In the genomic region with DNA sequence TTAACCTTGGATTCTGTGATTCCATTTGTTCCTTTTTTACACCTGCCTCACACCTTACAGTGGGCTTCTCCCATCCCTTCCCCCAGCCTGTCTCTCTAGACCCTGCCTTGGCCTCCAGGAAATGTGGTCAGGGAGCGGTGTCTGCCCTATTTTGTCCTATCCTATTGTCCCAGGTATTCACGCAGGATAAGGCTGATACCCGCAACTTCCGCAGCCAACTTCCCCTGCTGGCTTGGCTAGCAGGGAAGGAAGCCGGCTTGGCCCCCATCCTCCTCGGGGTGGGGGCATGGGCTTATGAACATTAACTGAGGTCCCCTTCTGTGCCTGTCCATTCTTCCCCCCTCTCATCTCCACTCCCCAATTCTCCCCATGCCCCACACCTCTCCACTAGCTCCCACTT, we compare ENCODE assay signal across 17 cellular contexts. TPM values are rescaled to one million over a fixed set of nuclear protein-coding genes. Genes with fewer than 3 reads are reported as not detected.
DNase-seq lines count a peak whose midpoint lies in the region; ATAC-seq, FAIRE-seq and TF ChIP-seq lines count a peak whose summit lies in the region.
"Had no signal": no experiment of that assay in that cellular context is flagged by ENCODE, and none has a peak within 500 bp of the region (broad histone marks: within the 10 kb centered on the region; RNA-seq: fewer than 3 reads in every experiment).

No MANE protein-coding gene starts in this region.

- H4K91ac ChIP-seq in H1 (replicated peaks; ENCODE audit: insufficient read length, low read length) = peak overlapping the region; percentile 25

- no peaks in the 10 kb centered on the region for H3K9me3 Mint-ChIP-seq in activated CD8-positive, alpha-beta T cell treated with anti-CD3 and anti-CD28 coated beads, Interleukin-2, amount 10 ng/mL, durations not matched to agents 7 days and 5 days (ENCODE audit: insufficient read depth)
- H3K9me3 Mint-ChIP-seq in activated CD8-positive, alpha-beta T cell treated with anti-CD3 and anti-CD28 coated beads for 36 hours = no peaks in the 10 kb centered on the region
- H3K9me3 Mint-ChIP-seq in activated naive CD4-positive, alpha-beta T cell treated with anti-CD3 and anti-CD28 coated beads for 36 hours = no peaks in the 10 kb centered on the region
- H3K9me3 Mint-ChIP-seq: neural crest cell had no signal

- H2BK120ac ChIP-seq in H1 (replicated peaks; ENCODE audit: low read depth, low read length) = no peak overlapping the region

- no peak overlapping the region for H3K27ac ChIP-seq in H1 (ENCODE audit: low read depth, low read length)
- H3K27ac ChIP-seq in mucosa of rectum (ENCODE audit: low read depth in 2 of 2, low read length in 2 of 2) = peak overlapping the region; percentile 13 to 19
- H3K27ac ChIP-seq in tibial artery = no peak overlapping the region
- H3K27ac ChIP-seq: PC-9 had no signal

- no peak for FAIRE-seq in H1 (lab: Jason Lieb, UNC)
- FAIRE-seq: A204.1 had no signal

- POLR2A ChIA-PET in activated CD8-positive, alpha-beta T cell treated with anti-CD3 and anti-CD28 coated beads, Interleukin-2, amount 10 ng/mL, durations not matched to agents 7 days and 5 days (lab: Charles Lee) = no interaction called here
- POLR2A ChIA-PET in activated CD8-positive, alpha-beta T cell treated with anti-CD3 and anti-CD28 coated beads for 36 hours (lab: Charles Lee) = no interaction called here
- POLR2A ChIA-PET in H1 (lab: Charles Lee; ENCODE audit: partially characterized antibody) = interaction anchor here (0.6 kb wide), 1 partner anchor 30 kb away, joined by 3 read pairs; no protein-coding TSS in a partner anchor

- H3K36me3 ChIP-seq in H1 (ENCODE audit: control insufficient read depth in 2 of 4, insufficient read depth in 4 of 4, low read length in 3 of 4) (no peaks in the 10 kb centered on the region), mucosa of rectum (ENCODE audit: control insufficient read depth in 2 of 2, insufficient read depth in 2 of 2, low read length in 2 of 2) (peaks cover 0 to 4% of the 10 kb centered on the region in 2 donors), tibial artery (no peaks in the 10 kb centered on the region)

- H3K9me3 ChIP-seq in H1 (ENCODE audit: insufficient read depth in 2 of 2, low read depth in 1 of 2, low read length in 1 of 2) (no peaks in the 10 kb centered on the region), mucosa of rectum (ENCODE audit: control insufficient read depth in 2 of 2, low read length in 2 of 2) (no peaks in the 10 kb centered on the region), tibial artery (no peaks in the 10 kb centered on the region)

- H2BK20ac ChIP-seq in H1 (ENCODE audit: low read length) = no peak overlapping the region

- CTCF ChIA-PET in activated CD8-positive, alpha-beta T cell treated with anti-CD3 and anti-CD28 coated beads, Interleukin-2, amount 10 ng/mL, durations not matched to agents 7 days and 5 days (lab: Charles Lee) = no interaction called here
- CTCF ChIA-PET in activated CD8-positive, alpha-beta T cell treated with anti-CD3 and anti-CD28 coated beads for 36 hours (lab: Charles Lee) = no interaction called here
- CTCF ChIA-PET in H1 (lab: Charles Lee; ENCODE audit: partially characterized antibody) = interaction anchor here (0.6 to 1.5 kb wide), 4 partner anchors 26 to 316 kb away, joined by 3 to 5 read pairs (median 4); no protein-coding TSS in a partner anchor
- CTCF ChIA-PET in activated naive CD4-positive, alpha-beta T cell treated with anti-CD3 and anti-CD28 coated beads for 36 hours (lab: Charles Lee) = no interaction called here

- H3K79me1 ChIP-seq in H1 (ENCODE audit: low read depth, low read length) = no peaks in the 10 kb centered on the region

- no peak overlapping the region for H2BK12ac ChIP-seq in H1 (ENCODE audit: low read depth, low read length)

- H3K23me2 ChIP-seq in H1 (ENCODE audit: low read depth, low read length) = no peaks in the 10 kb centered on the region; the same call in 1 of the 2 replicates

- no peak overlapping the region for H3K27ac Mint-ChIP-seq in activated CD8-positive, alpha-beta T cell treated with anti-CD3 and anti-CD28 coated beads, Interleukin-2, amount 10 ng/mL, durations not matched to agents 7 days and 5 days
- H3K27ac Mint-ChIP-seq in activated CD8-positive, alpha-beta T cell treated with anti-CD3 and anti-CD28 coated beads for 36 hours = no peak overlapping the region
- H3K27ac Mint-ChIP-seq in activated naive CD4-positive, alpha-beta T cell treated with anti-CD3 and anti-CD28 coated beads for 36 hours = no peak overlapping the region

- no peak overlapping the region for H3K23ac ChIP-seq in H1 (ENCODE audit: insufficient read length)

- H3K27me3 Mint-ChIP-seq in activated CD8-positive, alpha-beta T cell treated with anti-CD3 and anti-CD28 coated beads, Interleukin-2, amount 10 ng/mL, durations not matched to agents 7 days and 5 days (ENCODE audit: low read depth) = peaks cover 32% of the 10 kb centered on the region
- peaks cover 25% of the 10 kb centered on the region for H3K27me3 Mint-ChIP-seq in activated CD8-positive, alpha-beta T cell treated with anti-CD3 and anti-CD28 coated beads for 36 hours
- peaks cover 26% of the 10 kb centered on the region for H3K27me3 Mint-ChIP-seq in activated naive CD4-positive, alpha-beta T cell treated with anti-CD3 and anti-CD28 coated beads for 36 hours (ENCODE audit: low read depth)

- H3K18ac ChIP-seq in H1 (ENCODE audit: extremely low read depth, low read length) = no peak overlapping the region

- H3K4me2 ChIP-seq in H1 (ENCODE audit: insufficient read depth in 1 of 2, low read depth in 2 of 2, low read length in 2 of 2) = no peak overlapping the region
- H3K4me2 ChIP-seq: PC-9 had no signal

- no peaks in the 10 kb centered on the region for H3K36me3 Mint-ChIP-seq in activated CD8-positive, alpha-beta T cell treated with anti-CD3 and anti-CD28 coated beads, Interleukin-2, amount 10 ng/mL, durations not matched to agents 7 days and 5 days (ENCODE audit: low read depth)
- H3K36me3 Mint-ChIP-seq in activated CD8-positive, alpha-beta T cell treated with anti-CD3 and anti-CD28 coated beads for 36 hours (ENCODE audit: low read depth) = no peaks in the 10 kb centered on the region
- no peaks in the 10 kb centered on the region for H3K36me3 Mint-ChIP-seq in activated naive CD4-positive, alpha-beta T cell treated with anti-CD3 and anti-CD28 coated beads for 36 hours (ENCODE audit: low read depth)

- no peak overlapping the region for H4K8ac ChIP-seq in H1 (ENCODE audit: extremely low read depth, insufficient read depth, low read length)

- H2AFZ ChIP-seq in H1 (ENCODE audit: low read length) = no peak overlapping the region
- H2AFZ ChIP-seq: PC-9 had no signal

- no peak for TF ChIP-seq CTCF in activated CD8-positive, alpha-beta T cell treated with anti-CD3 and anti-CD28 coated beads for 36 hours (IDR thresholded peaks at IDR 0.05)
- no peak for TF ChIP-seq CTCF in H1 (IDR thresholded peaks at IDR 0.05; ENCODE audit: control extremely low read depth in 1 of 3, insufficient read depth in 1 of 3, low read depth in 1 of 3, low read length in 3 of 3)
- no peak for TF ChIP-seq CTCF in tibial artery (IDR thresholded peaks at IDR 0.05)

- no peak overlapping the region for H2AK5ac ChIP-seq in H1 (ENCODE audit: low read depth, low read length)

- no peak overlapping the region for H3K9ac ChIP-seq in H1 (replicated peaks in 1 of 4; ENCODE audit: extremely low read depth in 1 of 4, low read depth in 3 of 4, low read length in 3 of 4)
- H3K9ac ChIP-seq in mucosa of rectum (ENCODE audit: low read depth in 1 of 2, low read length in 2 of 2) = no peak overlapping the region

- intact Hi-C loops in activated CD8-positive, alpha-beta T cell treated with anti-CD3 and anti-CD28 coated beads for 36 hours (cut with micrococcal nuclease) = no loop called here
- intact Hi-C loops in tibial artery (cut with DNase I; ENCODE audit: low total_unique reads) = no loop called here
- intact Hi-C loops in activated naive CD4-positive, alpha-beta T cell treated with anti-CD3 and anti-CD28 coated beads for 36 hours (cut with micrococcal nuclease) = no loop called here

- no peak overlapping the region for H3K4me3 ChIP-seq in H1 (ENCODE audit: extremely low read depth in 1 of 4, insufficient read depth in 2 of 4, low read depth in 3 of 4, low read length in 4 of 4)
- peak overlapping the region in 1 of 2 donors; percentile 48 for H3K4me3 ChIP-seq in mucosa of rectum (ENCODE audit: low read length in 2 of 2)
- peak overlapping the region; percentile 18 to 28 for H3K4me3 ChIP-seq in tibial artery
- H3K4me3 ChIP-seq: PC-9 had no signal

- no peak overlapping the region for H3K56ac ChIP-seq in H1 (replicated peaks; ENCODE audit: insufficient read length, low read depth, low read length)

- peak overlapping the region; percentile 61; the same call in 1 of the 2 replicates for H2BK15ac ChIP-seq in H1 (ENCODE audit: low read length)

- 90% methylated on average over 6 of the region's 6 CpGs; no CpG with 5 or more reads in 1 of the 2 experiments for WGBS in H1 (ENCODE audit: extremely low coverage in 1 of 2, insufficient coverage in 1 of 2, insufficient read length in 1 of 2, insufficient replicate concordance in 2 of 2, low coverage in 1 of 2, low lambda C conversion rate in 2 of 2, missing lambda C conversion rate in 1 of 2), 2 experiments

- H3K4me3 Mint-ChIP-seq in activated CD8-positive, alpha-beta T cell treated with anti-CD3 and anti-CD28 coated beads, Interleukin-2, amount 10 ng/mL, durations not matched to agents 7 days and 5 days = no peak overlapping the region
- H3K4me3 Mint-ChIP-seq in activated CD8-positive, alpha-beta T cell treated with anti-CD3 and anti-CD28 coated beads for 36 hours = no peak overlapping the region
- H3K4me3 Mint-ChIP-seq in activated naive CD4-positive, alpha-beta T cell treated with anti-CD3 and anti-CD28 coated beads for 36 hours = no peak overlapping the region
- H3K4me3 Mint-ChIP-seq: neural crest cell had no signal

- no peak for ATAC-seq in activated CD8-positive, alpha-beta T cell treated with anti-CD3 and anti-CD28 coated beads, Interleukin-2, amount 10 ng/mL, durations not matched to agents 7 days and 5 days
- ATAC-seq in activated CD8-positive, alpha-beta T cell treated with anti-CD3 and anti-CD28 coated beads for 36 hours = no peak
- ATAC-seq in HG03108 (IDR thresholded peaks at IDR 0.05; ENCODE audit: unreplicated experiment) (no peak), HG02973 (IDR thresholded peaks at IDR 0.05; ENCODE audit: unreplicated experiment) (no peak)

- H3K4me1 ChIP-seq in H1 (replicated peaks in 1 of 4; ENCODE audit: control insufficient read depth in 3 of 4, insufficient read depth in 4 of 4, low read length in 3 of 4) = peaks cover 0 to 6% (median 1%) of the 10 kb centered on the region in 4 experiments; a peak in 5 of 7 replicates
- no peaks in the 10 kb centered on the region for H3K4me1 ChIP-seq in mucosa of rectum (ENCODE audit: control insufficient read depth in 2 of 2, insufficient read depth in 2 of 2, low read length in 2 of 2)
- peaks cover 0 to 5% (median 0%) of the 10 kb centered on the region in 4 donors for H3K4me1 ChIP-seq in tibial artery

- no peak overlapping the region for H2BK5ac ChIP-seq in H1 (ENCODE audit: low read depth, low read length)

- peaks cover 8% of the 10 kb centered on the region for H3K4me1 Mint-ChIP-seq in activated CD8-positive, alpha-beta T cell treated with anti-CD3 and anti-CD28 coated beads, Interleukin-2, amount 10 ng/mL, durations not matched to agents 7 days and 5 days (ENCODE audit: low read depth)
- H3K4me1 Mint-ChIP-seq in activated CD8-positive, alpha-beta T cell treated with anti-CD3 and anti-CD28 coated beads for 36 hours (ENCODE audit: low read depth) = peaks cover 11% of the 10 kb centered on the region
- H3K4me1 Mint-ChIP-seq in activated naive CD4-positive, alpha-beta T cell treated with anti-CD3 and anti-CD28 coated beads for 36 hours (ENCODE audit: low read depth) = peaks cover 6% of the 10 kb centered on the region

- TF ChIP-seq RAD21 in H1 (IDR thresholded peaks at IDR 0.05 in 1 of 2, conservative IDR thresholded peaks at IDR 0.05 in 1 of 2; ENCODE audit: low read depth in 2 of 2, low read length in 2 of 2) = no peak

- peak; percentile 14 for DNase-seq in activated CD8-positive, alpha-beta T cell treated with anti-CD3 and anti-CD28 coated beads, Interleukin-2, amount 10 ng/mL, durations not matched to agents 7 days and 5 days
- no peak for DNase-seq in activated CD8-positive, alpha-beta T cell treated with anti-CD3 and anti-CD28 coated beads for 36 hours
- peak in 1 of 2 experiments; percentile 37 for DNase-seq in H1 (ENCODE audit: low read depth in 1 of 2, low spot score in 2 of 2)
- DNase-seq in tibial artery = no peak
- DNase-seq in activated naive CD4-positive, alpha-beta T cell treated with anti-CD3 and anti-CD28 coated beads for 36 hours = no peak
- DNase-seq: activated naive CD4-positive, alpha-beta T cell treated with anti-CD3 and anti-CD28 coated beads, Interleukin-2, amount 50 U/mL, for 16 hours; effector memory CD4-positive, alpha-beta T cell; mammary epithelial cell; NCI-H2029 treated with DMSO at 0.1 percent for 48 hours; NCI-H526; PC-9; stimulated activated naive CD4-positive, alpha-beta T cell treated with Interleukin-2 at 50 U/mL for 16 hours had no signal

- TF ChIP-seq POLR2A in H1 (IDR thresholded peaks at IDR 0.05; ENCODE audit: control extremely low read depth in 1 of 2, low read depth in 2 of 2, low read length in 2 of 2) = no peak

- H3K79me2 ChIP-seq in H1 (ENCODE audit: control insufficient read depth in 1 of 2, insufficient read depth in 2 of 2, low read length in 2 of 2) = no peaks in the 10 kb centered on the region

- H4K20me1 ChIP-seq in H1 (replicated peaks in 1 of 2; ENCODE audit: control insufficient read depth in 1 of 2, insufficient read depth in 2 of 2, low read length in 2 of 2) = no peaks in the 10 kb centered on the region

- no peaks in the 10 kb centered on the region; a peak in 1 of 7 replicates for H3K27me3 ChIP-seq in H1 (replicated peaks in 1 of 4; ENCODE audit: control insufficient read depth in 3 of 4, extremely low read depth in 1 of 4, insufficient read depth in 3 of 4, low read length in 3 of 4)
- no peaks in the 10 kb centered on the region for H3K27me3 ChIP-seq in mucosa of rectum (ENCODE audit: control insufficient read depth in 2 of 2, insufficient read depth in 2 of 2, low read length in 2 of 2)
- no peaks in the 10 kb centered on the region for H3K27me3 ChIP-seq in tibial artery

- no peak overlapping the region for H3K4ac ChIP-seq in H1 (replicated peaks; ENCODE audit: insufficient read length, low read depth, low read length)

- no peak overlapping the region for H4K5ac ChIP-seq in H1 (ENCODE audit: insufficient read length, low read depth, low read length)

- no peak overlapping the region for H3K14ac ChIP-seq in H1 (ENCODE audit: insufficient read length)

- no peak for TF ChIP-seq EP300 in H1 (IDR thresholded peaks at IDR 0.05; ENCODE audit: borderline replicate concordance in 1 of 2, low read depth in 2 of 2, low read length in 2 of 2)

RNA-seq across cellular contexts. Expression of gene CSF1R, which starts 3.5 kb away (rescaled TPM):
- not detected for total RNA-seq in activated CD8-positive, alpha-beta T cell treated with anti-CD3 and anti-CD28 coated beads, Interleukin-2, amount 10 ng/mL, durations not matched to agents 7 days and 5 days
- total RNA-seq in activated CD8-positive, alpha-beta T cell treated with anti-CD3 and anti-CD28 coated beads for 36 hours = not detected
- total RNA-seq in H1 (2021; fragmentation: NEBNext Ultra II Directional; extraction: Animal tissue kit (Norgen Biotek cat#: 25700)) = not detected in 2 replicates
- 0.12 TPM in 1 of 2 replicates, not detected in the other for polyA plus RNA-seq in H1 (2011; rRNA removed)
- not detected for polyA plus RNA-seq in H1 (2011; cell fraction: cytosol; rRNA removed)
- polyA plus RNA-seq in H1 (2011; cell fraction: nucleus; rRNA removed) = not detected
- polyA plus RNA-seq in H1 (2012, experiment 1 of 2) = 0.14 TPM in 1 of 4 replicates, not detected in the others
- 0.08 TPM for polyA plus RNA-seq in H1 (2012, experiment 2 of 2)
- 0.08 TPM for polyA plus RNA-seq in H1 (2013, experiment 1 of 2)
- polyA plus RNA-seq in H1 (2013, experiment 2 of 2) = 0.04 TPM
- not detected in 2 replicates for polyA minus RNA-seq in H1 (2011; rRNA and poly(A)+ RNA removed)
- polyA minus RNA-seq in H1 (2011; cell fraction: cytosol; rRNA and poly(A)+ RNA removed) = not detected
- polyA minus RNA-seq in H1 (2011; cell fraction: nucleus; rRNA and poly(A)+ RNA removed) = not detected
- total RNA-seq in activated naive CD4-positive, alpha-beta T cell treated with anti-CD3 and anti-CD28 coated beads for 36 hours = 1 to 10 TPM in 1 of 2 experiments, under 1 TPM in 1; 0.94 to 1.8 TPM
- total RNA-seq: neural crest cell had no signal

Comparison
In these comparisons a context has a peak if more than half of its experiments do, and no peak if none do; other contexts are left out.
1. H3K27ac ChIP-seq: peak in mucosa of rectum (2 of 2); none in H1 (single experiment) and tibial artery (0 of 2).
2. H3K4me3 ChIP-seq: peak in tibial artery (2 of 2); none in H1 (0 of 4).